Comparison of ENCODE assay signal across 1 cellular context in the genomic region with DNA sequence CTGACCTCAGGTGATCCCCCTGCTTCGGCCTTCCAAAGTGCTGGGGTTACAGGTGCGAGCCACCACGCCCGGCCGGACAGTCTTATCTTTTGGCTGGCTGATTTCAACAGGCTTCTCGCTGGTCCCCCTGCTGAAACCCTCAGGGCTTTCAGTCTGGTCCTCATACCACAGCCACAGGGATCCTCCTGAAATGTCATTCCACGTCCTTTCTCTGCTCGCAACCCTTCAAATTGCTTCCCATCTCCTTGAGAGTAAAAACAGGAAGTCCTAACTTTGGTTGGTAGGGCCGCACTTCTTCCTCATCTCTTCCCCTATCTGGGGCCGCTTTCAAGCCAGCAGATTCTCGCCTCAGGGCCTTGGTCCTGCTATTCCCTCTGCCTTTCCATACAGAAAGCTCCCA.
TF ChIP-seq lines count a peak whose summit lies in the region.

No MANE protein-coding gene starts in this region.

TF ChIP-seq in IMR-90, 13 proteins besides CTCF, POLR2A, EP300 and RAD21:
- no peak for TF ChIP-seq MAFK (IDR thresholded peaks at IDR 0.05; ENCODE audit: low read depth, low read length)
- no peak for TF ChIP-seq RFX5 (IDR thresholded peaks at IDR 0.05; ENCODE audit: low read depth, low read length)
- TF ChIP-seq MAZ (IDR thresholded peaks at IDR 0.05; ENCODE audit: borderline replicate concordance, low read depth, low read length), result no peak
- no peak for TF ChIP-seq RCOR1 (IDR thresholded peaks at IDR 0.05; ENCODE audit: insufficient replicate concordance, low read length)
- no peak for TF ChIP-seq MXI1 (IDR thresholded peaks at IDR 0.05; ENCODE audit: borderline replicate concordance, low read depth, low read length)
- TF ChIP-seq NFE2L2 (IDR thresholded peaks at IDR 0.05; ENCODE audit: low read depth, low read length), result no peak
- TF ChIP-seq, protein P1, sequence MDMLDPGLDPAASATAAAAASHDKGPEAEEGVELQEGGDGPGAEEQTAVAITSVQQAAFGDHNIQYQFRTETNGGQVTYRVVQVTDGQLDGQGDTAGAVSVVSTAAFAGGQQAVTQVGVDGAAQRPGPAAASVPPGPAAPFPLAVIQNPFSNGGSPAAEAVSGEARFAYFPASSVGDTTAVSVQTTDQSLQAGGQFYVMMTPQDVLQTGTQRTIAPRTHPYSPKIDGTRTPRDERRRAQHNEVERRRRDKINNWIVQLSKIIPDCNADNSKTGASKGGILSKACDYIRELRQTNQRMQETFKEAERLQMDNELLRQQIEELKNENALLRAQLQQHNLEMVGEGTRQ (IDR thresholded peaks at IDR 0.05; ENCODE audit: low read depth, low read length), result no peak
- TF ChIP-seq CEBPB (IDR thresholded peaks at IDR 0.05; ENCODE audit: low read depth, low read length), result no peak
- TF ChIP-seq FOS (IDR thresholded peaks at IDR 0.05; ENCODE audit: low read depth, low read length), result no peak
- TF ChIP-seq BHLHE40 (IDR thresholded peaks at IDR 0.05; ENCODE audit: low read depth, low read length), result no peak
- no peak for TF ChIP-seq CHD1 (IDR thresholded peaks at IDR 0.05; ENCODE audit: low read depth, low read length)
- TF ChIP-seq, protein P2, sequence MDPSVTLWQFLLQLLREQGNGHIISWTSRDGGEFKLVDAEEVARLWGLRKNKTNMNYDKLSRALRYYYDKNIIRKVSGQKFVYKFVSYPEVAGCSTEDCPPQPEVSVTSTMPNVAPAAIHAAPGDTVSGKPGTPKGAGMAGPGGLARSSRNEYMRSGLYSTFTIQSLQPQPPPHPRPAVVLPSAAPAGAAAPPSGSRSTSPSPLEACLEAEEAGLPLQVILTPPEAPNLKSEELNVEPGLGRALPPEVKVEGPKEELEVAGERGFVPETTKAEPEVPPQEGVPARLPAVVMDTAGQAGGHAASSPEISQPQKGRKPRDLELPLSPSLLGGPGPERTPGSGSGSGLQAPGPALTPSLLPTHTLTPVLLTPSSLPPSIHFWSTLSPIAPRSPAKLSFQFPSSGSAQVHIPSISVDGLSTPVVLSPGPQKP (IDR thresholded peaks at IDR 0.05; ENCODE audit: borderline replicate concordance, low read depth, low read length), result no peak
- TF ChIP-seq SMC3 (IDR thresholded peaks at IDR 0.05; ENCODE audit: low read depth, low read length), result no peak
